In the genomic region with DNA sequence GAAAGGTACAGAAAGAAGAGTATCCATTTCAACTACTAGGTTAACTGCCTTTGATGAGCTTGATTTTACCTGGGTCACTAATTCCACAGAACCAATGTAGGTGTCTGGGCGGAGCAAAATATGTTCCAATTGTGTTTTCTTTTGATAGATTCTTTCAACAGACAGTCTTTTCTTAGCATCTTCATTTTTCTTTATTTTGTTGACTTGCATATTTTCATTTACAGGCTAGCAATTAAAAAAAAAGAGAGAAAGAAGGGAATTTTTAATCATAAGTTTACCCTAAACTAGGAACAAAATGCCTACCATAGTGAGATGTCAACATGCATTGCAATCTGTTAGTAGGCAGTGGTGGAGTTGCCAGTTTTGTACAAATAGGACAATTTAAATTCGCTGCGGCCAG, we compare ENCODE assay signal across 11 cellular contexts. TPM values are rescaled to one million over a fixed set of nuclear protein-coding genes. Genes with fewer than 3 reads are reported as not detected.
DNase-seq lines count a peak whose midpoint lies in the region; ATAC-seq and TF ChIP-seq lines count a peak whose summit lies in the region.
"Had no signal": no experiment of that assay in that cellular context is flagged by ENCODE, and none has a peak within 500 bp of the region (broad histone marks: within the 10 kb centered on the region; RNA-seq: fewer than 3 reads in every experiment).

No MANE protein-coding gene starts in this region.

- peak overlapping the region; percentile 96 for H3K4me3 Mint-ChIP-seq in activated naive CD4-positive, alpha-beta T cell treated with anti-CD3 and anti-CD28 coated beads, Interleukin-2, amount 50 U/mL, for 24 hours
- peak overlapping the region; percentile 92 to 97 for H3K4me3 Mint-ChIP-seq in stimulated activated naive B cell treated with anti-CD40 and anti-IgM and Interleukin-4, amounts not matched to agents 10 μg/mL and 1 μg/mL and 100 μg/mL, for 72 hours

- H3K4me1 ChIP-seq in testis, result peaks cover 6% of the 10 kb centered on the region

- H3K36me3 Mint-ChIP-seq in activated naive CD4-positive, alpha-beta T cell treated with anti-CD3 and anti-CD28 coated beads, Interleukin-2, amount 50 U/mL, for 24 hours, result no peaks in the 10 kb centered on the region
- peaks cover 31 to 40% of the 10 kb centered on the region in 2 donors for H3K36me3 Mint-ChIP-seq in activated naive CD4-positive, alpha-beta T cell treated with anti-CD3 and anti-CD28 coated beads, Interleukin-2, amount 50 U/mL, for 72 hours
- H3K36me3 Mint-ChIP-seq in stimulated activated naive B cell treated with anti-CD40 and anti-IgM and Interleukin-4, amounts not matched to agents 10 μg/mL and 1 μg/mL and 100 μg/mL, for 72 hours, result no peaks in the 10 kb centered on the region

- ATAC-seq in activated naive CD4-positive, alpha-beta T cell treated with anti-CD3 and anti-CD28 coated beads, Interleukin-2, amount 50 U/mL, for 72 hours, result no peak
- ATAC-seq in stimulated activated naive B cell treated with anti-CD40 and anti-IgM and Interleukin-4, amounts not matched to agents 10 μg/mL and 1 μg/mL and 100 μg/mL, for 72 hours (replicated peaks), result no peak

- no peaks in the 10 kb centered on the region for H3K9me3 ChIP-seq in WERI-Rb-1 (ENCODE audit: severe bottlenecking)
- H3K9me3 ChIP-seq in testis, result no peaks in the 10 kb centered on the region
- H3K9me3 ChIP-seq: tibial nerve had no signal

- peak overlapping the region; percentile 98 for H3K27ac ChIP-seq in WERI-Rb-1
- no peak overlapping the region for H3K27ac ChIP-seq in testis
- H3K27ac ChIP-seq: dorsolateral prefrontal cortex, tibial nerve had no signal

- no peak for TF ChIP-seq POLR2A in testis (IDR thresholded peaks at IDR 0.05)

- no peaks in the 10 kb centered on the region for H3K27me3 ChIP-seq in WERI-Rb-1 (ENCODE audit: insufficient read depth, low read depth, severe bottlenecking)
- H3K27me3 ChIP-seq in testis, result no peaks in the 10 kb centered on the region

- H3K27ac Mint-ChIP-seq in activated naive CD4-positive, alpha-beta T cell treated with anti-CD3 and anti-CD28 coated beads, Interleukin-2, amount 50 U/mL, for 24 hours, result no peak overlapping the region
- peak overlapping the region in 1 of 2 donors; percentile 90 for H3K27ac Mint-ChIP-seq in activated naive CD4-positive, alpha-beta T cell treated with anti-CD3 and anti-CD28 coated beads, Interleukin-2, amount 50 U/mL, for 72 hours
- H3K27ac Mint-ChIP-seq in stimulated activated naive B cell treated with anti-CD40 and anti-IgM and Interleukin-4, amounts not matched to agents 10 μg/mL and 1 μg/mL and 100 μg/mL, for 72 hours, result no peak overlapping the region

- H3K4me3 ChIP-seq in WERI-Rb-1 (ENCODE audit: low read depth, low read length) (peak overlapping the region; percentile 76), fibroblast of villous mesenchyme (ENCODE audit: low read depth, low read length) (peak overlapping the region; percentile 81), testis (peak overlapping the region in 1 of 2 donors; percentile 58)

- TF ChIP-seq CTCF in WERI-Rb-1 (IDR thresholded peaks at IDR 0.05; ENCODE audit: low read depth, low read length) (no peak), fibroblast of villous mesenchyme (IDR thresholded peaks at IDR 0.05; ENCODE audit: insufficient read depth, low read depth, low read length) (no peak), testis (IDR thresholded peaks at IDR 0.05) (no peak)

- no peaks in the 10 kb centered on the region for H3K9me3 Mint-ChIP-seq in activated naive CD4-positive, alpha-beta T cell treated with anti-CD3 and anti-CD28 coated beads, Interleukin-2, amount 50 U/mL, for 24 hours
- no peaks in the 10 kb centered on the region for H3K9me3 Mint-ChIP-seq in activated naive CD4-positive, alpha-beta T cell treated with anti-CD3 and anti-CD28 coated beads, Interleukin-2, amount 50 U/mL, for 72 hours
- H3K9me3 Mint-ChIP-seq in stimulated activated naive B cell treated with anti-CD40 and anti-IgM and Interleukin-4, amounts not matched to agents 10 μg/mL and 1 μg/mL and 100 μg/mL, for 72 hours, result no peaks in the 10 kb centered on the region

- no peak for DNase-seq in activated naive CD4-positive, alpha-beta T cell treated with anti-CD3 and anti-CD28 coated beads, Interleukin-2, amount 50 U/mL, for 72 hours (ENCODE audit: low spot score in 2 of 2)
- no peak for DNase-seq in WERI-Rb-1
- no peak for DNase-seq in fibroblast of villous mesenchyme (ENCODE audit: low read depth)
- DNase-seq in stimulated activated naive B cell treated with anti-CD40 and anti-IgM and Interleukin-4, amounts not matched to agents 10 μg/mL and 1 μg/mL and 100 μg/mL, for 72 hours, result no peak
- no peak for DNase-seq in testis
- DNase-seq in NCI-H82 treated with DMSO at 0.1 percent for 48 hours (lab: John Stamatoyannopoulos, UW; ENCODE audit: unreplicated experiment), result no peak
- DNase-seq in DMS79 (lab: John Stamatoyannopoulos, UW), result no peak
- DNase-seq: dorsolateral prefrontal cortex had no signal

- H3K27me3 Mint-ChIP-seq in activated naive CD4-positive, alpha-beta T cell treated with anti-CD3 and anti-CD28 coated beads, Interleukin-2, amount 50 U/mL, for 24 hours, result no peaks in the 10 kb centered on the region
- H3K27me3 Mint-ChIP-seq in stimulated activated naive B cell treated with anti-CD40 and anti-IgM and Interleukin-4, amounts not matched to agents 10 μg/mL and 1 μg/mL and 100 μg/mL, for 72 hours, result no peaks in the 10 kb centered on the region

- whole genome bisulfite sequencing in testis, 2 donors, result 38 to 39% methylated on average over 3 of the region's 3 CpGs

- peaks cover 30% of the 10 kb centered on the region for H3K4me1 Mint-ChIP-seq in activated naive CD4-positive, alpha-beta T cell treated with anti-CD3 and anti-CD28 coated beads, Interleukin-2, amount 50 U/mL, for 24 hours
- H3K4me1 Mint-ChIP-seq in stimulated activated naive B cell treated with anti-CD40 and anti-IgM and Interleukin-4, amounts not matched to agents 10 μg/mL and 1 μg/mL and 100 μg/mL, for 72 hours, result peaks cover 2 to 10% of the 10 kb centered on the region in 2 donors

- H3K36me3 ChIP-seq in WERI-Rb-1 (peaks cover 58% of the 10 kb centered on the region), testis (ENCODE audit: low read depth, missing control alignments) (no peaks in the 10 kb centered on the region)
- H3K36me3 ChIP-seq: tibial nerve had no signal

- intact Hi-C loops in testis (cut with DNase I; ENCODE audit: low total_unique reads), result loop anchor here (10.0 kb wide), 1 partner anchor 112 kb away; the partner anchor contains the start of gene RARA

RNA-seq across cellular contexts. Expression of gene TOP2A, which starts 1.0 kb away (rescaled TPM):
- total RNA-seq in activated naive CD4-positive, alpha-beta T cell treated with anti-CD3 and anti-CD28 coated beads, Interleukin-2, amount 50 U/mL, for 72 hours, result 100 to 1,000 TPM; 283 to 508 TPM
- total RNA-seq in fibroblast of villous mesenchyme, result 39.9 and 105 TPM in 2 replicates
- total RNA-seq in testis, result 10 to 100 TPM; 65.0 to 94.9 TPM
- polyA plus RNA-seq in testis (ENCODE audit: insufficient read depth, low read depth, low replicate concordance), result 75.3 TPM

RNA-seq across cellular contexts. Expression of gene IGFBP4, which starts 26.6 kb away (rescaled TPM):
- total RNA-seq in activated naive CD4-positive, alpha-beta T cell treated with anti-CD3 and anti-CD28 coated beads, Interleukin-2, amount 50 U/mL, for 72 hours, result 10 to 100 TPM in 1 of 2 donors, 1 to 10 TPM in 1; 8.4 to 85.1 TPM
- 188 and 225 TPM in 2 replicates for total RNA-seq in fibroblast of villous mesenchyme
- 10 to 100 TPM; 67.9 to 76.7 TPM for total RNA-seq in testis
- polyA plus RNA-seq in testis (ENCODE audit: insufficient read depth, low read depth, low replicate concordance), result 317 TPM

RNA-seq across cellular contexts. Expression of gene GJD3, which starts 52.1 kb away (rescaled TPM):
- total RNA-seq in activated naive CD4-positive, alpha-beta T cell treated with anti-CD3 and anti-CD28 coated beads, Interleukin-2, amount 50 U/mL, for 72 hours, result not detected
- total RNA-seq in fibroblast of villous mesenchyme (2.2 and 2.9 TPM in 2 replicates), testis (1 to 10 TPM; 2.1 to 2.6 TPM)
- polyA plus RNA-seq in testis (ENCODE audit: insufficient read depth, low read depth, low replicate concordance), result not detected
- total RNA-seq: LHCN-M2, tibial nerve had no signal
